15 cellular contexts compared by ENCODE assay signal in the genomic region with DNA sequence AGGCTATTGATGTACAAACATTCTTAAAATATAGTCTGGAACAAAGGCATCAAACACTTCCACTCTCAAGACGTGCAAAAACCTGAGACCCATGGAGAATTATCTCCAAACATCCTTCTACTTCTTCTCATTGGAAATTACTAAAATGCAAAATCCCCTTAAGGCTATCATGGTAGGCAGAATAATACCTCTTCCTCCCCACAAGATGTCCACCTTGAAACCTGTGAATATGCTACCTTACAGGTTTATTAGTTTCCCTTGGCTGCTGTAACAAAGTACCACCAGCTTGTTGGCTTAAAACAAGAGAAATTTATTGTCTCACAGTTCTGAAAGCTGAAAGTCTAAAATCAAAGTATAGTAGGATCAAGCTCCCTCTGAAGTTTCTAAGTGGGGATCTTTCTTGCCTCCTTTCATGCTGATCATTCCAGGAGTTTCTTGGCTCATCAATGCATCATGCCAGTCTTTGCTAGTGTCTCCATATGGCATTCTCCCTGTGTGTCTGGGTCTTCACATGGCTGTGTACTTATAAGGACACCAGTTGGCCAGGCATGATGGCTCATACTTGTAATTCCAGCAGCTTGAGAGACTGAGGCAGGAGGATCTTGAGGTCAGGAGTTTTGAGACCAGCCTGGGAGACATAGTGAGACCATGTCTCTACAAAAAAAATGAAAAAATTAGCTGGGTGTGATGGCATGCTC.
DNase-seq lines count a peak whose midpoint lies in the region; ATAC-seq and TF ChIP-seq lines count a peak whose summit lies in the region.
"Had no signal": no experiment of that assay in that cellular context is flagged by ENCODE, and none has a peak within 500 bp of the region (broad histone marks: within the 10 kb centered on the region; RNA-seq: fewer than 3 reads in every experiment).

No MANE protein-coding gene starts in this region.

- H3K9me2 ChIP-seq in HCT116 (ENCODE audit: insufficient read depth), result no peaks in the 10 kb centered on the region
- H3K9me2 ChIP-seq in OCI-LY7 (ENCODE audit: insufficient read depth, low read length), result no peaks in the 10 kb centered on the region

- H3K18ac ChIP-seq in neuronal stem cell (ENCODE audit: low read length), result no peak overlapping the region

- no peak overlapping the region for H2BK5ac ChIP-seq in neuronal stem cell (ENCODE audit: low read length)

- intact Hi-C loops in HCT116 (cut with micrococcal nuclease) (no loop called here), OCI-LY7 (cut with micrococcal nuclease; ENCODE audit: unreplicated experiment) (loop anchor here (10.0 kb wide), 1 partner anchor 394 kb away; no protein-coding TSS in a partner anchor)

- no peak overlapping the region for H2BK120ac ChIP-seq in neuronal stem cell (ENCODE audit: low read depth, low read length)

- no peak for TF ChIP-seq POLR2A in HCT116 (IDR thresholded peaks at IDR 0.05; ENCODE audit: borderline replicate concordance, extremely low read depth, insufficient read depth, insufficient read length)

- H3K79me2 ChIP-seq in HCT116 (ENCODE audit: insufficient read depth, low read length) (no peaks in the 10 kb centered on the region), OCI-LY7 (ENCODE audit: insufficient read depth, low read depth, low read length) (no peaks in the 10 kb centered on the region)

- peak overlapping the region; percentile 71 for H2AK5ac ChIP-seq in neuronal stem cell (ENCODE audit: low read depth, low read length)

- no CpG with 5 or more reads among the region's 1 CpG for WGBS in neuronal stem cell (ENCODE audit: extremely low coverage in 2 of 2, insufficient read length in 2 of 2, insufficient replicate concordance in 1 of 2), 2 donors

- H2AFZ ChIP-seq in HCT116 (ENCODE audit: low read depth, low read length, poor library complexity, severe bottlenecking), result no peak overlapping the region
- no peak overlapping the region for H2AFZ ChIP-seq in OCI-LY7 (ENCODE audit: low read length)
- H2AFZ ChIP-seq in neuronal stem cell (ENCODE audit: low read length), result no peak overlapping the region
- H2AFZ ChIP-seq: GM23338 had no signal

- H3K9me3 ChIP-seq in HCT116 (ENCODE audit: control insufficient read depth in 1 of 2, insufficient read depth in 1 of 2, low read depth in 1 of 2, low read length in 2 of 2), result no peaks in the 10 kb centered on the region
- no peaks in the 10 kb centered on the region for H3K9me3 ChIP-seq in OCI-LY7 (ENCODE audit: low read length)
- H3K9me3 ChIP-seq in neuronal stem cell (replicated peaks in 1 of 2; ENCODE audit: control insufficient read depth in 2 of 2, insufficient read depth in 1 of 2, low read depth in 1 of 2, low read length in 2 of 2), result peaks cover 0 to 2% of the 10 kb centered on the region in 2 donors

- H3K27me3 ChIP-seq in HCT116 (ENCODE audit: insufficient read depth, low read length), result peaks cover 7% of the 10 kb centered on the region; the same call in 1 of the 2 replicates
- H3K27me3 ChIP-seq in neuronal stem cell (ENCODE audit: control insufficient read depth in 3 of 3, insufficient read depth in 3 of 3, low read depth in 1 of 3, low read length in 3 of 3), result peaks cover 0 to 3% (median 0%) of the 10 kb centered on the region in 3 experiments
- H3K27me3 ChIP-seq: BLaER1 treated with 17β-estradiol and CSF1 and Interleukin-3, amounts not matched to agents 10 nM and 100 nM had no signal

- no peak overlapping the region for H2BK12ac ChIP-seq in neuronal stem cell (ENCODE audit: low read length)

- no peak overlapping the region for H3K14ac ChIP-seq in neuronal stem cell (ENCODE audit: low read length)

- H3K9ac ChIP-seq in HCT116 (ENCODE audit: low read length), result no peak overlapping the region
- H3K9ac ChIP-seq in neuronal stem cell (ENCODE audit: low read depth, low read length, poor library complexity), result no peak overlapping the region
- H3K9ac ChIP-seq: BLaER1 treated with 17β-estradiol and CSF1 and Interleukin-3, amounts not matched to agents 10 nM and 100 nM had no signal

- ATAC-seq in HCT116, result no peak
- ATAC-seq in GM19452 (IDR thresholded peaks at IDR 0.05; ENCODE audit: unreplicated experiment), result no peak
- ATAC-seq: GM12878, GM23338 had no signal

- H4K91ac ChIP-seq in neuronal stem cell (ENCODE audit: low read depth, low read length, poor library complexity), result no peak overlapping the region

- H3K79me1 ChIP-seq in neuronal stem cell (ENCODE audit: low read depth, low read length), result no peaks in the 10 kb centered on the region

- no peaks in the 10 kb centered on the region for H3K36me3 ChIP-seq in HCT116 (ENCODE audit: control insufficient read depth in 1 of 2, insufficient read depth in 2 of 2, low read length in 2 of 2)
- H3K36me3 ChIP-seq in OCI-LY7 (ENCODE audit: insufficient read depth, low read length), result no peaks in the 10 kb centered on the region
- no peaks in the 10 kb centered on the region for H3K36me3 ChIP-seq in neuronal stem cell (replicated peaks in 1 of 2; ENCODE audit: control insufficient read depth in 2 of 2, insufficient read depth in 2 of 2, low read length in 2 of 2)
- H3K36me3 ChIP-seq: BLaER1 treated with 17β-estradiol and CSF1 and Interleukin-3, amounts not matched to agents 10 nM and 100 nM had no signal

- 0 out of 4 replicates have a peak, but pooled peaks cover 0 to 3% of the 10 kb centered on the region in 2 experiments for H3K4me1 ChIP-seq in HCT116 (ENCODE audit: control insufficient read depth in 1 of 2, insufficient read depth in 2 of 2, low read length in 2 of 2)
- H3K4me1 ChIP-seq in OCI-LY7 (ENCODE audit: insufficient read depth, low read length, poor library complexity, severe bottlenecking), result no peaks in the 10 kb centered on the region
- peaks cover 5 to 6% of the 10 kb centered on the region in 2 donors for H3K4me1 ChIP-seq in neuronal stem cell (ENCODE audit: control insufficient read depth in 2 of 2, insufficient read depth in 1 of 2, low read depth in 1 of 2, low read length in 2 of 2)

- H4K20me1 ChIP-seq in HCT116 (ENCODE audit: insufficient read depth), result no peaks in the 10 kb centered on the region
- H4K20me1 ChIP-seq in OCI-LY7 (ENCODE audit: insufficient read depth, low read length), result no peaks in the 10 kb centered on the region
- H4K20me1 ChIP-seq: BLaER1 treated with 17β-estradiol and CSF1 and Interleukin-3, amounts not matched to agents 10 nM and 100 nM had no signal

- no peak overlapping the region for H4K8ac ChIP-seq in neuronal stem cell (ENCODE audit: low read depth, low read length)

- no peak overlapping the region for H3K4ac ChIP-seq in neuronal stem cell (ENCODE audit: low read length)

- no peak overlapping the region for H3K23ac ChIP-seq in neuronal stem cell (ENCODE audit: low read depth, low read length, poor library complexity)

- peak; percentile 9 for DNase-seq in NCI-H748 (lab: John Stamatoyannopoulos, UW; ENCODE audit: unreplicated experiment)
- no peak for DNase-seq in NCI-H748 treated with DMSO at 0.1 percent for 48 hours (lab: John Stamatoyannopoulos, UW)
- no peak for DNase-seq in HCT116 (ENCODE audit: low read depth, low spot score)
- DNase-seq in OCI-LY7 (ENCODE audit: low spot score), result no peak
- DNase-seq in neuronal stem cell (ENCODE audit: low spot score), result no peak
- DNase-seq in coronary artery (ENCODE audit: low spot score), result no peak
- no peak for DNase-seq in DMS79 (lab: John Stamatoyannopoulos, UW)
- DNase-seq: 8988T; CD4-positive, alpha-beta T cell; DMS153; H7 had no signal

- H3K4me3 ChIP-seq in HCT116 (replicated peaks in 1 of 2; ENCODE audit: low read depth in 1 of 2, low read length in 2 of 2) (no peak overlapping the region), OCI-LY7 (ENCODE audit: low read depth, low read length, poor library complexity, severe bottlenecking) (no peak overlapping the region), neuronal stem cell (ENCODE audit: low read length in 2 of 2) (no peak overlapping the region), coronary artery (no peak overlapping the region)
- H3K4me3 ChIP-seq: BLaER1 treated with 17β-estradiol and CSF1 and Interleukin-3, amounts not matched to agents 10 nM and 100 nM; GM12878; GM23338 had no signal

- RAD21 ChIA-PET in HCT116 (lab: Charles Lee; ENCODE audit: low non-redundant PET in 1 of 2, low total read pairs in 2 of 2, uncharacterized antibody in 2 of 2, unreplicated experiment in 2 of 2), result no interaction called here

- H3K4me2 ChIP-seq in HCT116 (ENCODE audit: low read length) (no peak overlapping the region), OCI-LY7 (ENCODE audit: low read length) (no peak overlapping the region), neuronal stem cell (ENCODE audit: insufficient read depth, low read length, poor library complexity, severe bottlenecking) (no peak overlapping the region)
- H3K4me2 ChIP-seq: BLaER1 treated with 17β-estradiol and CSF1 and Interleukin-3, amounts not matched to agents 10 nM and 100 nM; GM23338 had no signal

- POLR2A ChIA-PET in HCT116 (lab: Charles Lee) (no interaction called here), OCI-LY7 (lab: Charles Lee) (interaction anchor here (0.8 kb wide), 1 partner anchor 9 kb away, joined by 3 read pairs; no protein-coding TSS in a partner anchor)

- BruUV-seq in HCT116 (replicated peaks; lab: Mats Ljungman, UMichigan) (no TSS peak), OCI-LY7 (replicated peaks; lab: Mats Ljungman, UMichigan) (no TSS peak)

- TF ChIP-seq CTCF in HCT116 (IDR thresholded peaks at IDR 0.05 in 2 of 3, conservative IDR thresholded peaks at IDR 0.05 in 1 of 3; ENCODE audit: borderline replicate concordance in 1 of 3, insufficient read depth in 1 of 3, low read depth in 2 of 3, low read length in 2 of 3), result no peak
- TF ChIP-seq CTCF in OCI-LY7 (conservative IDR thresholded peaks at IDR 0.05; ENCODE audit: low read length), result 0 out of 2 replicates have a peak, but pooled peaks have one; percentile 24
- TF ChIP-seq CTCF in coronary artery (IDR thresholded peaks at IDR 0.05), result no peak

- H2BK15ac ChIP-seq in neuronal stem cell (ENCODE audit: low read length), result no peak overlapping the region

- H3K27ac ChIP-seq in HCT116 (ENCODE audit: low read depth, low read length), result no peak overlapping the region
- H3K27ac ChIP-seq in OCI-LY7 (ENCODE audit: low read depth, low read length, poor library complexity, severe bottlenecking), result no peak overlapping the region
- no peak overlapping the region for H3K27ac ChIP-seq in neuronal stem cell (replicated peaks; ENCODE audit: low read length)
- no peak overlapping the region for H3K27ac ChIP-seq in coronary artery
- H3K27ac ChIP-seq: BLaER1 treated with 17β-estradiol and CSF1 and Interleukin-3, amounts not matched to agents 10 nM and 100 nM had no signal

- CTCF ChIA-PET in HCT116 (lab: Charles Lee) (no interaction called here), OCI-LY7 (lab: Charles Lee; ENCODE audit: unreplicated experiment) (no interaction called here)

- peak; percentile 30 for TF ChIP-seq RAD21 in HCT116 (IDR thresholded peaks at IDR 0.05; ENCODE audit: low read depth)

TF ChIP-seq in HCT116, 20 proteins besides CTCF, POLR2A, EP300 and RAD21 (continues in another document):
- no peak for TF ChIP-seq SIN3A (IDR thresholded peaks at IDR 0.05; ENCODE audit: low read depth)
- no peak for TF ChIP-seq MAX (IDR thresholded peaks at IDR 0.05)
